1 cellular context compared by ENCODE assay signal in the genomic region with DNA sequence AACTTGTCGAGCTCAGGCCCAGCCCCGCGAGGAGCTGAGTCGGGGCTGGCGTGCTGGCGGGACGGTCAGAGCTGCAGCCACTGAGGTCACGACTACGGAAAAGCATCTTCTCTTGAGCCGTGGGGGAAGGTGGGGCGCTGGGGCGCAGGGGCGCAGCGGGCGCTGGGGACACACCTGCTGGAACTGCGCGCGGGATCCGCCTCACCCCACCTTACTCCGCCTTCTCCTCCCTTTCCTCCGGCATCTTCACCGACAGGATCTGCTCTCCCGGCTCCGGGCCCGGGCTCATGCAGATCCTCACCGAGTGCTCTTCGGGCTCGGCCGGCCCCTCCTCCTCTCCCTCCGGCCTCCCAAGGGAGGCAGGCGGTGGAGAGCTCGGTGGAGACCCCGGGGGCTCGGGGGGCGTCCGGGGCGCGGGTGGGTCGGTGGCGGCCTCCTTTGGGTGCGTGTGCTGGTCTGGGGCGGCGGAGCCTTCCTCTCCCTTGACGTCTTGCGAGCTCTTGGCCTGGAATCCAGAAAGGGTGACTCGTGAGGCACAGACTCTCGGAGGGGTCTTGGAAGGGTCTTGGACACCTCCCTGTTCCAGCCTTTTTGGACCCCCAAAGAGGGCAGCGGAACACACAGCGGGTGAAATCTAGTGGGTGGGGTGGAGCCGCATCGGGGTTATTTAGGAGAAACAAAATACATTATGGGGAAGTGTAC.
TF ChIP-seq lines count a peak whose summit lies in the region.

No MANE protein-coding gene starts in this region.

TF ChIP-seq in H1, 55 proteins besides CTCF, POLR2A, EP300 and RAD21 (continued from another document):
- TF ChIP-seq CTBP2 (IDR thresholded peaks at IDR 0.05; ENCODE audit: borderline replicate concordance, insufficient read depth, insufficient read length, low read length) (no peak), SIX5 (IDR thresholded peaks at IDR 0.05; ENCODE audit: low read depth, low read length) (no peak), HDAC6 (IDR thresholded peaks at IDR 0.05; ENCODE audit: low read depth, low read length) (no peak), SP4 (IDR thresholded peaks at IDR 0.05; ENCODE audit: low read length) (no peak), GTF2F1 (IDR thresholded peaks at IDR 0.05; ENCODE audit: borderline replicate concordance, low read depth, low read length) (no peak)
- TF ChIP-seq, protein P1, sequence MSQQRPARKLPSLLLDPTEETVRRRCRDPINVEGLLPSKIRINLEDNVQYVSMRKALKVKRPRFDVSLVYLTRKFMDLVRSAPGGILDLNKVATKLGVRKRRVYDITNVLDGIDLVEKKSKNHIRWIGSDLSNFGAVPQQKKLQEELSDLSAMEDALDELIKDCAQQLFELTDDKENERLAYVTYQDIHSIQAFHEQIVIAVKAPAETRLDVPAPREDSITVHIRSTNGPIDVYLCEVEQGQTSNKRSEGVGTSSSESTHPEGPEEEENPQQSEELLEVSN (IDR thresholded peaks at IDR 0.05) = 0 out of 2 replicates have a peak, but pooled peaks have one; percentile 27
